8 cellular contexts compared by ENCODE assay signal in genomic region chr9:85715587-85715986, GRCh38. TPM values are rescaled to one million over a fixed set of nuclear protein-coding genes. Genes with fewer than 3 reads are reported as not detected.
A peak's percentile ranks its signal among the peaks of the same experiment; 100 is the strongest.
DNase-seq lines count a peak whose midpoint lies in the region; ATAC-seq and TF ChIP-seq lines count a peak whose summit lies in the region.

No MANE protein-coding gene starts in this region.

- H3K36me3 Mint-ChIP-seq in CD14-positive monocyte (peaks cover 7 to 10% of the 10 kb centered on the region in 2 donors), endothelial cell (ENCODE audit: low read depth, unreplicated experiment) (peaks cover 6% of the 10 kb centered on the region)
- peaks cover 7% of the 10 kb centered on the region for H3K36me3 Mint-ChIP-seq in activated naive CD8-positive, alpha-beta T cell treated with anti-CD3 and anti-CD28 coated beads, Interleukin-2, amount 50 U/mL, for 24 hours (ENCODE audit: low read depth)

- intact Hi-C loops in CD14-positive monocyte (cut with micrococcal nuclease) = loop anchor here in 1 of 2 donors (10.0 kb wide), 1 partner anchor 69 kb away; no protein-coding TSS in a partner anchor

- TF ChIP-seq CTCF in CD14-positive monocyte (IDR thresholded peaks at IDR 0.05) (no peak), endothelial cell (IDR thresholded peaks at IDR 0.05; ENCODE audit: unreplicated experiment) (no peak)

- H3K27ac Mint-ChIP-seq in CD14-positive monocyte = peak overlapping the region; percentile 88 to 97 (median 95)
- H3K27ac Mint-ChIP-seq in activated naive CD8-positive, alpha-beta T cell treated with anti-CD3 and anti-CD28 coated beads, Interleukin-2, amount 50 U/mL, for 24 hours = peak overlapping the region; percentile 65
- H3K27ac Mint-ChIP-seq in endothelial cell (ENCODE audit: unreplicated experiment) = no peak overlapping the region

- peaks cover 67% of the 10 kb centered on the region for H3K4me1 Mint-ChIP-seq in CD14-positive monocyte
- H3K4me1 Mint-ChIP-seq in activated naive CD8-positive, alpha-beta T cell treated with anti-CD3 and anti-CD28 coated beads, Interleukin-2, amount 50 U/mL, for 24 hours = peaks cover 32% of the 10 kb centered on the region
- H3K4me1 Mint-ChIP-seq in endothelial cell (ENCODE audit: unreplicated experiment) = peaks cover 14% of the 10 kb centered on the region

- DNase-seq in CD14-positive monocyte (ENCODE audit: low spot score) (peak; percentile 68), endothelial cell (ENCODE audit: low spot score) (no peak), globus pallidus (ENCODE audit: low spot score) (no peak), NCI-H748 treated with DMSO at 0.1 percent for 48 hours (lab: John Stamatoyannopoulos, UW) (no peak), EL (no peak)
- no peak for DNase-seq in activated naive CD8-positive, alpha-beta T cell treated with anti-CD3 and anti-CD28 coated beads, Interleukin-2, amount 50 U/mL, for 24 hours

- H3K9me3 Mint-ChIP-seq in CD14-positive monocyte (peaks cover 0 to 6% (median 0%) of the 10 kb centered on the region in 7 donors), endothelial cell (ENCODE audit: unreplicated experiment) (no peaks in the 10 kb centered on the region)
- H3K9me3 Mint-ChIP-seq in activated naive CD8-positive, alpha-beta T cell treated with anti-CD3 and anti-CD28 coated beads, Interleukin-2, amount 50 U/mL, for 24 hours = peaks cover 5% of the 10 kb centered on the region

- peaks cover 0 to 2% (median 0%) of the 10 kb centered on the region in 3 donors for H3K27me3 Mint-ChIP-seq in CD14-positive monocyte (ENCODE audit: low read depth in 3 of 3)
- no peaks in the 10 kb centered on the region for H3K27me3 Mint-ChIP-seq in activated naive CD8-positive, alpha-beta T cell treated with anti-CD3 and anti-CD28 coated beads, Interleukin-2, amount 50 U/mL, for 24 hours
- peaks cover 5% of the 10 kb centered on the region for H3K27me3 Mint-ChIP-seq in endothelial cell (ENCODE audit: unreplicated experiment)

- ATAC-seq in GM19397 (IDR thresholded peaks at IDR 0.05; ENCODE audit: unreplicated experiment) (peak; percentile 56), HG03378 (IDR thresholded peaks at IDR 0.05; ENCODE audit: unreplicated experiment) (peak; percentile 73)
- no peak for ATAC-seq in activated naive CD8-positive, alpha-beta T cell treated with anti-CD3 and anti-CD28 coated beads, Interleukin-2, amount 50 U/mL, for 24 hours

- H3K4me3 Mint-ChIP-seq in CD14-positive monocyte (peak overlapping the region; percentile 45 to 84), endothelial cell (ENCODE audit: unreplicated experiment) (no peak overlapping the region)
- peak overlapping the region; percentile 1 for H3K4me3 Mint-ChIP-seq in activated naive CD8-positive, alpha-beta T cell treated with anti-CD3 and anti-CD28 coated beads, Interleukin-2, amount 50 U/mL, for 24 hours

RNA-seq across cellular contexts. Expression of gene AGTPBP1, which starts 26.2 kb away (rescaled TPM):
- polyA plus RNA-seq in CD14-positive monocyte = 10 to 100 TPM; 77.0 to 90.3 TPM
- total RNA-seq in endothelial cell (ENCODE audit: unreplicated experiment) = 48.9 TPM
